In the genomic region with DNA sequence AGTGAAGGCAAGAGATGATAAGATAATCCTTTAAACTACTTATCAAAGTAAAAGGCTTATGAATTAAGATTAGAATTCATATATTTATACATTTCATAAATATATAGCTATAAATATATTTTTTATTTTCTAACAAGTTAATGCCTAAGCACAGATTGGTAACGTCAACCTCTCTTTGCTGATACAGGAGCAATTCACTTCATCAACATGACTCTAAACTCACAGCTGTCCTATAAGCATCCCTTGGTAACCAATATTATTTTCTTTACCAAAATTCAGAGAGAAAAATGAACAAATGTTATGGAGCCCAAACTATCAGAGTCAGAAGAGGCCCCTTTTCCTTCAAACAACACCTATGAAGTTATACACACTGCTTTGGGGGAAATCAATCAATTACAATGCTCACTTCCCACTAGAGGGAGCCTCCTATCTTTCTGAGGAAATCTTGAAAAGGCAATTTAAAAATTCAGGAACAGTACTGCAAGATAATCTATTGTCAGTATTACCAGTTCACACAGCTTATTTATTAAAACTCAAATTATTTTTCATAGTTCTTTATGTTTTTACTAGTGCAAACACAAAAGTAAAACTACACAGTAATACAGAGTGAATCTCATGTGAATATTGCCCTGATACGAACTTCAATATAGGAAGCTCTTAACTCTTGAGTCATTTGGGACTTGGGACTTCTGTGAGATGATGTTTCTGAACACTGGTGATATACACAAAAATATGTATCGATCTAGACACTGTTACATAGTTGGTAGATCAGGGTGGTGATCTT, we compare ENCODE assay signal across 1 cellular context.
TF ChIP-seq lines count a peak whose summit lies in the region.

No MANE protein-coding gene starts in this region.

TF ChIP-seq in Ishikawa, 13 proteins besides CTCF, POLR2A, EP300 and RAD21 (continued from another document):
- no peak for TF ChIP-seq NFIC (IDR thresholded peaks at IDR 0.05)
- no peak for TF ChIP-seq TCF12 (IDR thresholded peaks at IDR 0.05; ENCODE audit: low read depth)
- no peak for TF ChIP-seq REST (IDR thresholded peaks at IDR 0.05; ENCODE audit: low read depth)
- TF ChIP-seq, protein P1, sequence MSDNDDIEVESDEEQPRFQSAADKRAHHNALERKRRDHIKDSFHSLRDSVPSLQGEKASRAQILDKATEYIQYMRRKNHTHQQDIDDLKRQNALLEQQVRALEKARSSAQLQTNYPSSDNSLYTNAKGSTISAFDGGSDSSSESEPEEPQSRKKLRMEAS (IDR thresholded peaks at IDR 0.05) = no peak
- no peak for TF ChIP-seq ZBTB7A (IDR thresholded peaks at IDR 0.05; ENCODE audit: low read depth)
